ENCODE assay signal across 26 cellular contexts in genomic region chr20:7716286-7716972, GRCh38.
A peak's percentile ranks its signal among the peaks of the same experiment; 100 is the strongest.
DNase-seq lines count a peak whose midpoint lies in the region; ATAC-seq, FAIRE-seq and TF ChIP-seq lines count a peak whose summit lies in the region.
"Had no signal": no experiment of that assay in that cellular context is flagged by ENCODE, and none has a peak within 500 bp of the region (broad histone marks: within the 10 kb centered on the region; RNA-seq: fewer than 3 reads in every experiment).

No MANE protein-coding gene starts in this region.

- H3K79me2 ChIP-seq in HepG2 (ENCODE audit: insufficient read depth, low read length), result no peaks in the 10 kb centered on the region

- TF ChIP-seq RAD21 in HepG2 (CRISPR knock-in tag; IDR thresholded peaks at IDR 0.05), result no peak

- H3K27ac ChIP-seq in esophagus muscularis mucosa (replicated peaks in 1 of 4), result no peak overlapping the region
- no peak overlapping the region for H3K27ac ChIP-seq in HepG2 (ENCODE audit: extremely low read length, insufficient read depth, low read length)
- H3K27ac ChIP-seq: coronary artery, foreskin keratinocyte, pancreas, right atrium auricular region, tibial nerve had no signal

- 76% methylated on average over 6 of the region's 6 CpGs for WGBS in esophagus muscularis mucosa
- WGBS in HepG2 (ENCODE audit: low lambda C conversion rate), result 74% methylated on average over 6 of the region's 6 CpGs

- H3K9ac ChIP-seq in HepG2 (ENCODE audit: insufficient read depth, low read depth, low read length), result no peak overlapping the region

- H3K4me3 ChIP-seq in cardiac fibroblast (replicated peaks in 1 of 2; ENCODE audit: low read depth in 2 of 2, low read length in 2 of 2) (no peak overlapping the region), esophagus muscularis mucosa (no peak overlapping the region), HepG2 (replicated peaks in 1 of 3; ENCODE audit: insufficient read depth in 1 of 3, low read depth in 2 of 3, low read length in 3 of 3) (no peak overlapping the region)
- H3K4me3 ChIP-seq: coronary artery, lung, mucosa of descending colon, pancreas, right atrium auricular region, tibial nerve had no signal

- ATAC-seq in GM19468 (IDR thresholded peaks at IDR 0.05; ENCODE audit: extremely low read depth, unreplicated experiment) (peak; percentile 35), HepG2 (no peak)
- ATAC-seq: foreskin keratinocyte, mucosa of descending colon, pancreas, Right ventricle myocardium inferior had no signal

- intact Hi-C loops in esophagus muscularis mucosa (cut with DNase I) (no loop called here), HepG2 (cut with micrococcal nuclease; ENCODE audit: unreplicated experiment) (loop anchor here (10.0 kb wide), 1 partner anchor 188 kb away; no protein-coding TSS in a partner anchor)

- in situ Hi-C loops in HepG2 (cut with HindIII; ENCODE audit: extremely low pct_ligation_motif_present, low pct_unique_long_range_greater_than_20kb), result no loop called here

- no peaks in the 10 kb centered on the region for H3K4me1 ChIP-seq in esophagus muscularis mucosa
- H3K4me1 ChIP-seq in HepG2 (ENCODE audit: insufficient read depth, low read length), result peaks cover 18% of the 10 kb centered on the region
- H3K4me1 ChIP-seq: foreskin keratinocyte, right atrium auricular region, tibial nerve had no signal

- DNase-seq in DMS 273 (lab: John Stamatoyannopoulos, UW; ENCODE audit: unreplicated experiment) (peak; percentile 84), NCI-H524 (lab: John Stamatoyannopoulos, UW) (peak; percentile 9 to 72), cardiac fibroblast (ENCODE audit: low read depth in 2 of 2) (peak; percentile 50 to 51), RCC 7860 (ENCODE audit: low spot score) (no peak), esophagus muscularis mucosa (ENCODE audit: extremely low spot score) (no peak), HepG2 (ENCODE audit: low spot score) (no peak)
- DNase-seq in stimulated activated CD4-positive, alpha-beta T cell treated with anti-CD3 and anti-CD28 coated beads, Interleukin-4, amount 100 ng/mL, for 24 hours, result no peak
- DNase-seq: activated effector memory CD4-positive, alpha-beta T cell treated with Interleukin-2 at 50 U/mL for 16 hours; anterior cingulate cortex; DMS79; effector memory CD4-positive, alpha-beta T cell; foreskin keratinocyte; GF-D8; mucosa of descending colon; NCI-H1417; NCI-H69; nephron progenitor cell; pancreas had no signal

- FAIRE-seq in RCC 7860 (lab: Jason Lieb, UNC), result no peak
- FAIRE-seq in HepG2 (lab: Jason Lieb, UNC), result no peak
- FAIRE-seq: bronchial epithelial cell, H1, pancreas had no signal

- TF ChIP-seq POLR2A in esophagus muscularis mucosa (IDR thresholded peaks at IDR 0.05; ENCODE audit: low read depth) (no peak), HepG2 (IDR thresholded peaks at IDR 0.05; ENCODE audit: insufficient read depth in 1 of 2, low read depth in 2 of 2, low read length in 2 of 2) (no peak)

- H3K27me3 ChIP-seq in esophagus muscularis mucosa, result no peaks in the 10 kb centered on the region
- H3K27me3 ChIP-seq in HepG2 (ENCODE audit: control insufficient read depth in 1 of 2, insufficient read depth in 2 of 2, low read length in 2 of 2), result no peaks in the 10 kb centered on the region
- H3K27me3 ChIP-seq: foreskin keratinocyte, pancreas, right atrium auricular region, tibial nerve had no signal

- CTCF ChIA-PET in HepG2 (lab: Yijun Ruan, JAX; ENCODE audit: low intra/inter-chr PET ratio, low total read pairs), result no interaction called here

- no peaks in the 10 kb centered on the region for H4K20me1 ChIP-seq in HepG2 (ENCODE audit: insufficient read depth, low read length)

- BruUV-seq in HepG2 (replicated peaks; lab: Mats Ljungman, UMichigan), result no TSS peak

- no peaks in the 10 kb centered on the region for H3K36me3 ChIP-seq in esophagus muscularis mucosa
- no peaks in the 10 kb centered on the region for H3K36me3 ChIP-seq in HepG2 (replicated peaks in 1 of 2; ENCODE audit: control insufficient read depth in 1 of 2, insufficient read depth in 2 of 2, low read length in 2 of 2)
- H3K36me3 ChIP-seq: pancreas, right atrium auricular region, tibial nerve had no signal

- TF ChIP-seq CTCF in cardiac fibroblast (IDR thresholded peaks at IDR 0.05; ENCODE audit: low read depth, low read length) (no peak), esophagus muscularis mucosa (IDR thresholded peaks at IDR 0.05) (no peak), HepG2 (CRISPR knock-in tag; IDR thresholded peaks at IDR 0.05) (no peak)

- POLR2A ChIA-PET in HepG2 (lab: Yijun Ruan, JAX), result no interaction called here

- no peaks in the 10 kb centered on the region for H3K9me3 ChIP-seq in esophagus muscularis mucosa
- no peaks in the 10 kb centered on the region for H3K9me3 ChIP-seq in HepG2 (ENCODE audit: low read length)
- H3K9me3 ChIP-seq: mucosa of descending colon, pancreas, right atrium auricular region had no signal

- no peak for TF ChIP-seq EP300 in esophagus muscularis mucosa (IDR thresholded peaks at IDR 0.05)
- no peak for TF ChIP-seq EP300 in HepG2 (IDR thresholded peaks at IDR 0.05; ENCODE audit: low read depth in 2 of 2, low read length in 2 of 2)
- TF ChIP-seq EP300 in HepG2 (CRISPR knock-in tag; IDR thresholded peaks at IDR 0.05; ENCODE audit: borderline replicate concordance), result no peak

- H2AFZ ChIP-seq in HepG2 (ENCODE audit: low read length), result no peak overlapping the region

- H3K4me2 ChIP-seq in HepG2 (ENCODE audit: low read depth, low read length), result no peak overlapping the region

TF ChIP-seq in HepG2, 621 proteins besides CTCF, POLR2A, EP300 and RAD21 (continues in another document):
- TF ChIP-seq ZNF10 (CRISPR knock-in tag; IDR thresholded peaks at IDR 0.05; ENCODE audit: borderline replicate concordance, low read depth) (no peak), ZFP41 (CRISPR knock-in tag; IDR thresholded peaks at IDR 0.05; ENCODE audit: borderline replicate concordance) (no peak), CEBPB (IDR thresholded peaks at IDR 0.05; ENCODE audit: borderline replicate concordance, low read depth, low read length) (no peak), CHD2 (IDR thresholded peaks at IDR 0.05; ENCODE audit: low read depth, low read length) (no peak), RFX1 (IDR thresholded peaks at IDR 0.05) (no peak), ZMYM4 (CRISPR knock-in tag; IDR thresholded peaks at IDR 0.05) (no peak), PHF5A (CRISPR knock-in tag; IDR thresholded peaks at IDR 0.05; ENCODE audit: low read depth, unreplicated experiment) (no peak), MEIS2 (CRISPR knock-in tag; IDR thresholded peaks at IDR 0.05) (no peak), ZNF710 (CRISPR knock-in tag; IDR thresholded peaks at IDR 0.05; ENCODE audit: borderline replicate concordance) (no peak)
- TF ChIP-seq, protein P1, sequence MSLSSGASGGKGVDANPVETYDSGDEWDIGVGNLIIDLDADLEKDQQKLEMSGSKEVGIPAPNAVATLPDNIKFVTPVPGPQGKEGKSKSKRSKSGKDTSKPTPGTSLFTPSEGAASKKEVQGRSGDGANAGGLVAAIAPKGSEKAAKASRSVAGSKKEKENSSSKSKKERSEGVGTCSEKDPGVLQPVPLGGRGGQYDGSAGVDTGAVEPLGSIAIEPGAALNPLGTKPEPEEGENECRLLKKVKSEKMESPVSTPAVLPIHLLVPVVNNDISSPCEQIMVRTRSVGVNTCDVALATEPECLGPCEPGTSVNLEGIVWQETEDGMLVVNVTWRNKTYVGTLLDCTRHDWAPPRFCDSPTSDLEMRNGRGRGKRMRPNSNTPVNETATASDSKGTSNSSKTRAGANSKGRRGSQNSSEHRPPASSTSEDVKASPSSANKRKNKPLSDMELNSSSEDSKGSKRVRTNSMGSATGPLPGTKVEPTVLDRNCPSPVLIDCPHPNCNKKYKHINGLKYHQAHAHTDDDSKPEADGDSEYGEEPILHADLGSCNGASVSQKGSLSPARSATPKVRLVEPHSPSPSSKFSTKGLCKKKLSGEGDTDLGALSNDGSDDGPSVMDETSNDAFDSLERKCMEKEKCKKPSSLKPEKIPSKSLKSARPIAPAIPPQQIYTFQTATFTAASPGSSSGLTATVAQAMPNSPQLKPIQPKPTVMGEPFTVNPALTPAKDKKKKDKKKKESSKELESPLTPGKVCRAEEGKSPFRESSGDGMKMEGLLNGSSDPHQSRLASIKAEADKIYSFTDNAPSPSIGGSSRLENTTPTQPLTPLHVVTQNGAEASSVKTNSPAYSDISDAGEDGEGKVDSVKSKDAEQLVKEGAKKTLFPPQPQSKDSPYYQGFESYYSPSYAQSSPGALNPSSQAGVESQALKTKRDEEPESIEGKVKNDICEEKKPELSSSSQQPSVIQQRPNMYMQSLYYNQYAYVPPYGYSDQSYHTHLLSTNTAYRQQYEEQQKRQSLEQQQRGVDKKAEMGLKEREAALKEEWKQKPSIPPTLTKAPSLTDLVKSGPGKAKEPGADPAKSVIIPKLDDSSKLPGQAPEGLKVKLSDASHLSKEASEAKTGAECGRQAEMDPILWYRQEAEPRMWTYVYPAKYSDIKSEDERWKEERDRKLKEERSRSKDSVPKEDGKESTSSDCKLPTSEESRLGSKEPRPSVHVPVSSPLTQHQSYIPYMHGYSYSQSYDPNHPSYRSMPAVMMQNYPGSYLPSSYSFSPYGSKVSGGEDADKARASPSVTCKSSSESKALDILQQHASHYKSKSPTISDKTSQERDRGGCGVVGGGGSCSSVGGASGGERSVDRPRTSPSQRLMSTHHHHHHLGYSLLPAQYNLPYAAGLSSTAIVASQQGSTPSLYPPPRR (CRISPR knock-in tag; IDR thresholded peaks at IDR 0.05; ENCODE audit: borderline replicate concordance), result no peak
- TF ChIP-seq, protein P2, sequence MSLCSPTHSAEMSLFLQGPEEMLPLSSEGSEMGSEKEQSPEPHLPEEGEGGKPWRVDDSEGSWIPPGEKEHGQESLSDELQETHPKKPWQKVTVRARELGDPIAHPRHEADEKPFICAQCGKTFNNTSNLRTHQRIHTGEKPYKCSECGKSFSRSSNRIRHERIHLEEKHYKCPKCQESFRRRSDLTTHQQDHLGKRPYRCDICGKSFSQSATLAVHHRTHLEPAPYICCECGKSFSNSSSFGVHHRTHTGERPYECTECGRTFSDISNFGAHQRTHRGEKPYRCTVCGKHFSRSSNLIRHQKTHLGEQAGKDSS (CRISPR knock-in tag; IDR thresholded peaks at IDR 0.05; ENCODE audit: borderline replicate concordance, low read depth), result no peak

Comparison
In these comparisons a context has a peak if more than half of its experiments do, and no peak if none do; other contexts are left out.
1. DNase-seq: peak in DMS 273 (single experiment), NCI-H524 (2 of 2) and cardiac fibroblast (2 of 2); none in RCC 7860 (single experiment), stimulated activated CD4-positive, alpha-beta T cell treated with anti-CD3 and anti-CD28 coated beads, Interleukin-4, amount 100 ng/mL, for 24 hours (single experiment), esophagus muscularis mucosa (single experiment) and HepG2 (single experiment).